28 cellular contexts compared by ENCODE assay signal in the genomic region with DNA sequence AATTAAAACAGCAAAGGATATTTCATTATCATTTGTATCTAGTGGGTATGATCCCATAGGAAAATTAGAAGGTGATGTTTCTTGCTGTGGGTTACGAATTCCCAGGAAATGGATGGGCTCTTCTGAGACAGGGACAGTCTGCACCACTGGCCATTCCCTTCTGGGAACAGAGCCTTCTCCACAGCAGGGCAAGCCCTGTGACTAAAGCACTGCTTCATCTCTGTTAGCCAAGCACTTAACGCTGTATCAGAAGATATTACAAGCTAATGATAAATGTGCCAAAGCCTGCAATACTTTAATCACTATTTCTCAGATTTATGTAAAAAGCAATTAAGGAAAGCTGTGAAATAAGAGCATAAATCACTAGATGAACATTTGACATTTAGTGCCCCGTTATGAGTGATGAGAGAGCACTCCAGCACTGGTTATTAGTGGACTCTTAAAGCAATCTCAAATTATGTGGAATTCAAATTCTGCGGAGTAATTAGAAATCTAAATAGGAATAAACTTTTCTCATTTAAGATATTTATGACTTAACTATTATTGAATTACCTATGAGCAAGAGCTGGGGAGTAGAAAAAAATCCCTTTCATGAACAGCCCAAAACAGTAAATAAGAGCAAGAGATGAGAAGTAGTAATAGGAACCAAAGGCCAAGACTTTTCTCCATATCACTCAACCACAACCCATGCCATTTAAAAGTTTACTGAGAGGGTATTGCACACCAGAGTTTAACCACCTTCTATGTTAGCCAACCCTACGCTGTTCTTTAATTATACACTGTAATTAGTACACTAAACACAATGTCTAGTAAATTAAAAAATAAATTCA. TPM values are rescaled to one million over a fixed set of nuclear protein-coding genes. Genes with fewer than 3 reads are reported as not detected.
DNase-seq lines count a peak whose midpoint lies in the region; ATAC-seq, FAIRE-seq and TF ChIP-seq lines count a peak whose summit lies in the region.
"Had no signal": no experiment of that assay in that cellular context is flagged by ENCODE, and none has a peak within 500 bp of the region (broad histone marks: within the 10 kb centered on the region; RNA-seq: fewer than 3 reads in every experiment).

No MANE protein-coding gene starts in this region.

- POLR2A ChIA-PET in HEK293 (lab: Yijun Ruan, JAX), result no interaction called here
- POLR2A ChIA-PET in GM12878 (lab: Charles Lee), result interaction anchor here (1.0 kb wide), 1 partner anchor 23 kb away, joined by 3 read pairs; no protein-coding TSS in a partner anchor

- H3K4me3 ChIP-seq in BLaER1, result no peak overlapping the region
- H3K4me3 ChIP-seq in HEK293 (ENCODE audit: low read depth, low read length), result no peak overlapping the region
- no peak overlapping the region for H3K4me3 ChIP-seq in GM12878
- H3K4me3 ChIP-seq: MG63 had no signal

- ATAC-seq in GM12878 (peak; percentile 28), GM18868 (IDR thresholded peaks at IDR 0.05; ENCODE audit: unreplicated experiment) (no peak), GM21576 (IDR thresholded peaks at IDR 0.05; ENCODE audit: unreplicated experiment) (no peak)
- ATAC-seq: Panc1, SK-N-SH treated with all-trans-retinoic acid at 6 μM for 48 hours had no signal

- WGBS in GM12878 (ENCODE audit: insufficient coverage, insufficient replicate concordance, low lambda C conversion rate, missing lambda C conversion rate), result 21% methylated on average over 5 of the region's 5 CpGs

- no peak for TF ChIP-seq POLR2A in GM12878 (IDR thresholded peaks at IDR 0.05; ENCODE audit: low read depth, low read length)

- H3K27ac ChIP-seq in BLaER1 (no peak overlapping the region), HEK293 (ENCODE audit: extremely low read depth, low read depth, low read length) (no peak overlapping the region), GM12878 (ENCODE audit: control insufficient read depth, insufficient read depth) (no peak overlapping the region)
- H3K27ac ChIP-seq: RWPE1 had no signal

- H3K9me3 ChIP-seq in BLaER1 (peaks cover 13% of the 10 kb centered on the region; the same call in 1 of the 2 replicates), HEK293 (ENCODE audit: control insufficient read depth, insufficient read depth, low read depth, low read length) (no peaks in the 10 kb centered on the region), GM12878 (replicated peaks; ENCODE audit: control insufficient read depth, insufficient read depth, low read length) (no peaks in the 10 kb centered on the region)
- H3K9me3 ChIP-seq: BE2C, MG63 had no signal

- SMC1A ChIA-PET in GM12878 (lab: Charles Lee; ENCODE audit: uncharacterized antibody, unreplicated experiment), result interaction anchor here (0.5 to 3.0 kb wide), 15 partner anchors 13 to 1383 kb away, joined by 3 to 20 read pairs (median 4); no protein-coding TSS in a partner anchor

- in situ Hi-C loops in GM12878 (cut with MboI), result no loop called here
- in situ Hi-C loops in GM13977 (cut with MboI; ENCODE audit: low pct_unique_long_range_greater_than_20kb, low sequenced_read_pairs, unreplicated experiment), result no loop called here

- peak; percentile 42 for DNase-seq in NCI-H2029 treated with DMSO at 0.1 percent for 48 hours (lab: John Stamatoyannopoulos, UW)
- no peak for DNase-seq in NCI-H2029 (lab: John Stamatoyannopoulos, UW)
- peak; percentile 5 for DNase-seq in GM12878 (ENCODE audit: low read depth, low spot score)
- no peak for DNase-seq in GM13977 (ENCODE audit: low spot score)
- DNase-seq: 8988T; ACHN; BE2C; CD4-positive, CD25-positive, alpha-beta regulatory T cell; H7; IMR-90; KG1; MG63; NCI-H1694; NCI-H2081 treated with DMSO at 0.1 percent for 48 hours; NCI-H446; NCI-H524 treated with DMSO at 0.1 percent for 48 hours; NCI-H82; T-helper 2 cell had no signal

- TF ChIP-seq EP300 in GM12878 (IDR thresholded peaks at IDR 0.05; ENCODE audit: borderline replicate concordance in 1 of 2, control insufficient read depth in 1 of 2, low read depth in 2 of 2, low read length in 2 of 2), result no peak

- no peak for TF ChIP-seq RAD21 in GM12878 (IDR thresholded peaks at IDR 0.05; ENCODE audit: insufficient read depth, low read depth, low read length)

- intact Hi-C loops in GM12878 (cut with micrococcal nuclease; ENCODE audit: unreplicated experiment), result loop anchor here (5.0 kb wide), 1 partner anchor 238 kb away; no protein-coding TSS in a partner anchor

- H3K4me2 ChIP-seq in BLaER1 (peak overlapping the region; percentile 64), GM12878 (ENCODE audit: control insufficient read depth, insufficient read depth) (no peak overlapping the region)

- no peak overlapping the region for H3K9ac ChIP-seq in BLaER1
- no peak overlapping the region for H3K9ac ChIP-seq in GM12878 (ENCODE audit: control insufficient read depth, insufficient read depth, low read length)

- RAD21 ChIA-PET in GM12878 (lab: Charles Lee; ENCODE audit: unreplicated experiment), result interaction anchor here (0.7 to 3.0 kb wide), 7 partner anchors 15 to 38 kb away, joined by 3 to 44 read pairs (median 6); no protein-coding TSS in a partner anchor

- no TSS peak for BruUV-seq in GM12878 (replicated peaks; lab: Mats Ljungman, UMichigan)

- peaks cover 65% of the 10 kb centered on the region for H3K4me1 ChIP-seq in BLaER1
- H3K4me1 ChIP-seq in HEK293 (ENCODE audit: control insufficient read depth, insufficient read depth, low read length), result peaks cover 3% of the 10 kb centered on the region; the same call in 1 of the 2 replicates
- peaks cover 8% of the 10 kb centered on the region for H3K4me1 ChIP-seq in GM12878 (ENCODE audit: control insufficient read depth, insufficient read depth, low read length)
- H3K4me1 ChIP-seq: BE2C had no signal

- H3K36me3 ChIP-seq in BLaER1, result no peaks in the 10 kb centered on the region
- no peaks in the 10 kb centered on the region for H3K36me3 ChIP-seq in HEK293 (ENCODE audit: control insufficient read depth in 2 of 2, insufficient read depth in 1 of 2, low read length in 2 of 2)
- H3K36me3 ChIP-seq in GM12878 (ENCODE audit: control insufficient read depth in 2 of 2, insufficient read depth in 2 of 2, low read length in 1 of 2), result no peaks in the 10 kb centered on the region
- H3K36me3 ChIP-seq: BE2C, MG63 had no signal

- TF ChIP-seq CTCF in HEK293 (tag by site-specific recombination; IDR thresholded peaks at IDR 0.05) (no peak), GM12878 (IDR thresholded peaks at IDR 0.05 in 2 of 3, conservative IDR thresholded peaks at IDR 0.05 in 1 of 3; ENCODE audit: control insufficient read depth in 2 of 3, extremely low read depth in 1 of 3, insufficient read depth in 1 of 3, low read depth in 3 of 3, low read length in 3 of 3) (no peak), GM13977 (IDR thresholded peaks at IDR 0.05; ENCODE audit: extremely low read depth, insufficient read depth, missing control alignments) (no peak)

- no peak overlapping the region for H2AFZ ChIP-seq in GM12878 (ENCODE audit: control insufficient read depth, low read depth, low read length)

- CTCF ChIA-PET in HEK293 (lab: Yijun Ruan, JAX), result interaction anchor here (0.7 to 1.8 kb wide), 6 partner anchors 8 to 51 kb away, joined by 3 to 10 read pairs (median 5); partner anchors contain the start of gene ANKRD18A
- CTCF ChIA-PET in GM12878 (lab: Yijun Ruan, JAX), result interaction anchor here (0.5 to 5.5 kb wide), 8 partner anchors 9 to 298 kb away, joined by 3 to 39 read pairs (median 4); no protein-coding TSS in a partner anchor

- no peak for FAIRE-seq in GM12878 (lab: Jason Lieb, UNC)
- FAIRE-seq: G401.6, GM12891 had no signal

- H4K20me1 ChIP-seq in BLaER1 (no peaks in the 10 kb centered on the region), GM12878 (ENCODE audit: control insufficient read depth, insufficient read depth) (no peaks in the 10 kb centered on the region)

- H3K27me3 ChIP-seq in BLaER1 (no peaks in the 10 kb centered on the region), GM12878 (replicated peaks in 1 of 2; ENCODE audit: control insufficient read depth in 2 of 2, insufficient read depth in 2 of 2, low read length in 1 of 2) (no peaks in the 10 kb centered on the region)
- H3K27me3 ChIP-seq: BE2C, MG63 had no signal

- no peaks in the 10 kb centered on the region for H3K79me2 ChIP-seq in GM12878 (ENCODE audit: control insufficient read depth, insufficient read depth, low read length)

TF ChIP-seq in GM12878, 131 proteins besides CTCF, POLR2A, EP300 and RAD21 (continues in another document):
- TF ChIP-seq MEF2A (IDR thresholded peaks at IDR 0.05; ENCODE audit: insufficient read depth, low read depth, low read length) (no peak), RAD51 (IDR thresholded peaks at IDR 0.05) (no peak)

RNA-seq across cellular contexts. Expression of gene FAM240B, which starts 49.2 kb away (rescaled TPM):
- not detected in 2 replicates for total RNA-seq in GM12878 (2013; cell fraction: nucleolus; rRNA removed)
- total RNA-seq in GM12878 (2014; rRNA removed) (not detected in 2 replicates), GM12878 (2014; rRNA removed; fragmentation: Illumina TruSeq; extraction: Trizol) (not detected in 2 replicates), GM12878 (2021) (not detected in 2 replicates)
- not detected for polyA plus RNA-seq in GM12878 (2011; ENCODE audit: low read depth)
- polyA plus RNA-seq in GM12878 (2011; rRNA removed) (not detected in 2 replicates), GM12878 (2014; fragmentation: Illumina TruSeq; extraction: Trizol) (not detected in 2 replicates), GM12878 (2014; fragmentation: Nextera tagmentation; extraction: Ambion mirVana) (not detected), GM12878 (2014; rRNA removed) (not detected in 2 replicates), GM12878 (2016; fragmentation: Nextera tagmentation; extraction: Ambion mirVana) (not detected)
- not detected in 2 replicates for polyA plus RNA-seq in GM12878 (2011; cell fraction: cytosol; rRNA removed)
- polyA plus RNA-seq in GM12878 (2011; cell fraction: nucleus; rRNA removed), result not detected in 2 replicates
- not detected in 2 replicates for polyA plus RNA-seq in GM12878 (2012)
- polyA minus RNA-seq in GM12878 (2011; rRNA and poly(A)+ RNA removed), result not detected in 2 replicates
- polyA minus RNA-seq in GM12878 (2011; cell fraction: cytosol; rRNA and poly(A)+ RNA removed), result not detected in 2 replicates
- not detected in 2 replicates for polyA minus RNA-seq in GM12878 (2011; cell fraction: nucleus; rRNA and poly(A)+ RNA removed)
- total RNA-seq: CD4-positive, CD25-positive, alpha-beta regulatory T cell; H7; IMR-90; OCI-LY7 had no signal
- polyA plus RNA-seq: CD4-positive, CD25-positive, alpha-beta regulatory T cell; IMR-90 had no signal

RNA-seq across cellular contexts. Expression of gene ANKRD18A, which starts 50.4 kb away (rescaled TPM):
- total RNA-seq in GM12878 (2013; cell fraction: nucleolus; rRNA removed), result not detected in 2 replicates
- not detected in 2 replicates for total RNA-seq in GM12878 (2014; rRNA removed)
- total RNA-seq in GM12878 (2014; rRNA removed; fragmentation: Illumina TruSeq; extraction: Trizol), result not detected in 2 replicates
- not detected in 2 replicates for total RNA-seq in GM12878 (2021)
- not detected for polyA plus RNA-seq in GM12878 (2011; ENCODE audit: low read depth)
- polyA plus RNA-seq in GM12878 (2011; rRNA removed), result 0.37 and 0.52 TPM in 2 replicates
- polyA plus RNA-seq in GM12878 (2011; cell fraction: cytosol; rRNA removed), result 0.01 and 0.03 TPM in 2 replicates
- polyA plus RNA-seq in GM12878 (2011; cell fraction: nucleus; rRNA removed), result 0.09 and 0.85 TPM in 2 replicates
- 0.07 TPM in 1 of 2 replicates, not detected in the other for polyA plus RNA-seq in GM12878 (2012)
- polyA plus RNA-seq in GM12878 (2014; fragmentation: Illumina TruSeq; extraction: Trizol), result not detected in 2 replicates
- polyA plus RNA-seq in GM12878 (2014; fragmentation: Nextera tagmentation; extraction: Ambion mirVana), result not detected
- polyA plus RNA-seq in GM12878 (2014; rRNA removed), result not detected in 2 replicates
- polyA plus RNA-seq in GM12878 (2016; fragmentation: Nextera tagmentation; extraction: Ambion mirVana), result not detected
- 0.15 TPM in 1 of 2 replicates, not detected in the other for polyA minus RNA-seq in GM12878 (2011; rRNA and poly(A)+ RNA removed)
- polyA minus RNA-seq in GM12878 (2011; cell fraction: cytosol; rRNA and poly(A)+ RNA removed), result not detected in 2 replicates
- polyA minus RNA-seq in GM12878 (2011; cell fraction: nucleus; rRNA and poly(A)+ RNA removed), result 0.12 and 1.5 TPM in 2 replicates
- total RNA-seq: IMR-90, OCI-LY7 had no signal
- polyA plus RNA-seq: IMR-90 had no signal

Comparison
In these comparisons a context has a peak if more than half of its experiments do, and no peak if none do; other contexts are left out.
1. DNase-seq: peak in NCI-H2029 treated with DMSO at 0.1 percent for 48 hours (single experiment) and GM12878 (single experiment); none in NCI-H2029 (single experiment) and GM13977 (single experiment).